8 cellular contexts compared by ENCODE assay signal in the genomic region with DNA sequence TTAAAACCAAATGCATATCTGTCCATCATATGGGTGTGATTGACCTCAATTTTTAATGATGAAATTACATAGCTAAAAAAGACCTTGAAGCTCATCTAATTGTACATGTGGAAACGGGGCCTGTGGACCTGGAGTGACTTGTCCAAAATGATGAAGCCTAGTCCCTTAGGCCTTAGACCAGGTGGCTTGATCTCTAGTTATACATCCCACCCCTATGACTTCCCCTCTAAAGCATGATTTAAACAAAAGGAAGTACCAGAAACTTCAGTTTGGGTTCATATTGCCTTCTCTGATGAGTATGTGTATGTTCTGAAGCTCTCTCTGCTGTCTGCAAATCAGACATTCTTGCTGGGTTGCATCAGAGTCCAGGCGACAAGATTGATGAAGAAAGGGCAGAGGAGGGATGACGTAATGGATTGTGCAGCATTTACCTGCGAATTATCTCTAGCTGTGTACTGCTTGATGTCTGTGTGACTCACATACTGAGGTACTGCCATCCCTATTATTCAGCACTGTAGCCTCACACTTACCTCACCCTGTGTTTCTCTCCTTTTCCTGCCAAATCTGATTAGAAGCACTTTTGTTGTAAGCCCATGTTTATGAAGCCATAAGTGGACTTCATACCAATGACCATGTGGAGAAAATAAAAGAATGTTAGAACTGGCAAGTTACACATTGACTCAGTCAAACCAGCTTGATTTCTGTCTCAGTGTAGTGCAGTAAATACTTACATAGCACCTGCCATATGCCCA.
DNase-seq lines count a peak whose midpoint lies in the region; ATAC-seq and TF ChIP-seq lines count a peak whose summit lies in the region.

No MANE protein-coding gene starts in this region.

- H3K36me3 Mint-ChIP-seq in neural crest cell (ENCODE audit: low read depth): peaks cover 2% of the 10 kb centered on the region
- H3K36me3 Mint-ChIP-seq in osteocyte (ENCODE audit: unreplicated experiment): no peaks in the 10 kb centered on the region

- H3K4me1 Mint-ChIP-seq in neural crest cell: no peaks in the 10 kb centered on the region
- peaks cover 21% of the 10 kb centered on the region for H3K4me1 Mint-ChIP-seq in osteocyte (ENCODE audit: unreplicated experiment)

- no peaks in the 10 kb centered on the region for H3K9me3 Mint-ChIP-seq in neural crest cell
- peaks cover 4% of the 10 kb centered on the region for H3K9me3 Mint-ChIP-seq in osteocyte (ENCODE audit: unreplicated experiment)

- ATAC-seq in HG03108 (IDR thresholded peaks at IDR 0.05; ENCODE audit: unreplicated experiment) (no peak), GM21529 (IDR thresholded peaks at IDR 0.05; ENCODE audit: unreplicated experiment) (no peak)

- DNase-seq in Daoy (ENCODE audit: low read depth) (peak; percentile 94), NCI-H1417 (lab: John Stamatoyannopoulos, UW) (peak in 2 of 3 experiments; percentile 35 to 69), choroid plexus epithelial cell (ENCODE audit: low read depth) (peak; percentile 86), neural crest cell (ENCODE audit: low read depth, low spot score) (no peak), GF-D8 (lab: John Stamatoyannopoulos, UW) (no peak), osteocyte (ENCODE audit: extremely low spot score, unreplicated experiment) (no peak)

- H3K27me3 Mint-ChIP-seq in neural crest cell (ENCODE audit: low read depth) (no peaks in the 10 kb centered on the region), osteocyte (ENCODE audit: unreplicated experiment) (no peaks in the 10 kb centered on the region)

- TF ChIP-seq CTCF in choroid plexus epithelial cell (conservative IDR thresholded peaks at IDR 0.05; ENCODE audit: low read depth, low read length) (no peak), neural crest cell (conservative IDR thresholded peaks at IDR 0.05) (no peak), osteocyte (IDR thresholded peaks at IDR 0.05) (no peak)

- H3K27ac Mint-ChIP-seq in neural crest cell (ENCODE audit: unreplicated experiment) (peak overlapping the region; percentile 44), osteocyte (ENCODE audit: unreplicated experiment) (no peak overlapping the region)

- no peak overlapping the region for H3K4me3 ChIP-seq in choroid plexus epithelial cell (ENCODE audit: low read depth, low read length)

- no peak overlapping the region for H3K4me3 Mint-ChIP-seq in neural crest cell
- H3K4me3 Mint-ChIP-seq in osteocyte (ENCODE audit: unreplicated experiment): no peak overlapping the region

Comparison
In these comparisons a context has a peak if more than half of its experiments do, and no peak if none do; other contexts are left out.
1. DNase-seq: peak in Daoy (single experiment), NCI-H1417 (2 of 3) and choroid plexus epithelial cell (single experiment); none in neural crest cell (single experiment), GF-D8 (single experiment) and osteocyte (single experiment).